In genomic region chr2:65070856-65071255, GRCh38 we compare ENCODE assay signal across 8 cellular contexts. TPM values are rescaled to one million over a fixed set of nuclear protein-coding genes. Genes with fewer than 3 reads are reported as not detected.
DNase-seq lines count a peak whose midpoint lies in the region; ATAC-seq and TF ChIP-seq lines count a peak whose summit lies in the region.

No MANE protein-coding gene starts in this region.

- H3K4me3 ChIP-seq in left ventricle myocardium inferior: no peak overlapping the region
- no peak overlapping the region for H3K4me3 ChIP-seq in transverse colon
- H3K4me3 ChIP-seq in mesendoderm (ENCODE audit: low read length): no peak overlapping the region

- no peak overlapping the region for H2BK15ac ChIP-seq in mesendoderm (replicated peaks; ENCODE audit: low read depth)

- H3K27me3 Mint-ChIP-seq in activated naive CD8-positive, alpha-beta T cell treated with anti-CD3 and anti-CD28 coated beads for 36 hours: no peaks in the 10 kb centered on the region

- H2BK120ac ChIP-seq in mesendoderm (ENCODE audit: low read depth, low read length): no peak overlapping the region

- H3K4me1 ChIP-seq in left ventricle myocardium inferior (peaks cover 93% of the 10 kb centered on the region), transverse colon (peaks cover 22 to 49% (median 24%) of the 10 kb centered on the region in 4 donors), mesendoderm (ENCODE audit: control insufficient read depth, low read depth, low read length) (no peaks in the 10 kb centered on the region)

- 83% methylated on average over 6 of the region's 6 CpGs; no CpG with 5 or more reads in 1 of the 2 donors for WGBS in transverse colon (ENCODE audit: low coverage in 1 of 2), 2 donors
- WGBS in mesendoderm (ENCODE audit: extremely low coverage, insufficient coverage, low lambda C conversion rate): no CpG with 5 or more reads among the region's 6 CpGs

- TF ChIP-seq CTCF in left ventricle myocardium inferior (IDR thresholded peaks at IDR 0.05; ENCODE audit: borderline replicate concordance) (no peak), transverse colon (IDR thresholded peaks at IDR 0.05) (no peak)

- no peak overlapping the region for H4K8ac ChIP-seq in mesendoderm (ENCODE audit: low read depth, low read length)

- no peak overlapping the region for H2AK5ac ChIP-seq in mesendoderm (ENCODE audit: low read length)

- no peak overlapping the region for H3K9ac ChIP-seq in mesendoderm (ENCODE audit: low read length)

- peaks cover 2% of the 10 kb centered on the region for H3K79me2 ChIP-seq in mesendoderm (ENCODE audit: control insufficient read depth, insufficient read depth, low read length)

- no peak overlapping the region for H3K4ac ChIP-seq in mesendoderm (ENCODE audit: low read depth, low read length)

- no peak overlapping the region for H2BK5ac ChIP-seq in mesendoderm (ENCODE audit: low read length)

- peaks cover 24% of the 10 kb centered on the region for H3K4me1 Mint-ChIP-seq in activated naive CD8-positive, alpha-beta T cell treated with anti-CD3 and anti-CD28 coated beads for 36 hours

- no peaks in the 10 kb centered on the region for H3K27me3 ChIP-seq in left ventricle myocardium inferior (ENCODE audit: low read depth)
- no peaks in the 10 kb centered on the region for H3K27me3 ChIP-seq in transverse colon
- no peaks in the 10 kb centered on the region for H3K27me3 ChIP-seq in mesendoderm (ENCODE audit: insufficient read depth, low read length, poor library complexity)

- peaks cover 47% of the 10 kb centered on the region for H3K36me3 ChIP-seq in left ventricle myocardium inferior
- H3K36me3 ChIP-seq in transverse colon: peaks cover 0 to 4% (median 0%) of the 10 kb centered on the region in 4 donors
- H3K36me3 ChIP-seq in mesendoderm (ENCODE audit: control insufficient read depth, insufficient read depth, low read length): peaks cover 3% of the 10 kb centered on the region

- no peak overlapping the region for H3K56ac ChIP-seq in mesendoderm (ENCODE audit: low read length)

- H3K9me3 ChIP-seq in left ventricle myocardium inferior (replicated peaks) (no peaks in the 10 kb centered on the region), transverse colon (no peaks in the 10 kb centered on the region)

- peaks cover 2% of the 10 kb centered on the region for H3K36me3 Mint-ChIP-seq in activated naive CD8-positive, alpha-beta T cell treated with anti-CD3 and anti-CD28 coated beads for 36 hours

- intact Hi-C loops in left ventricle myocardium inferior (cut with micrococcal nuclease) (loop anchor here (5.0 kb wide), 1 partner anchor 56 kb away; no protein-coding TSS in a partner anchor), cardiac septum (cut with DNase I) (no loop called here), transverse colon (cut with DNase I; ENCODE audit: low total_unique reads) (no loop called here)

- peak overlapping the region; percentile 65 for H3K27ac ChIP-seq in left ventricle myocardium inferior (replicated peaks)
- peak overlapping the region; percentile 30 to 67 (median 49) for H3K27ac ChIP-seq in transverse colon
- H3K27ac ChIP-seq in mesendoderm (ENCODE audit: low read depth, low read length): no peak overlapping the region

- no peak for TF ChIP-seq EP300 in transverse colon (IDR thresholded peaks at IDR 0.05; ENCODE audit: low read depth)

- ATAC-seq in left lobe of liver: no peak

- no peak overlapping the region for H3K23ac ChIP-seq in mesendoderm (ENCODE audit: low read length)

- no peak for TF ChIP-seq POLR2A in transverse colon (IDR thresholded peaks at IDR 0.05)

- no peak overlapping the region for H3K4me3 Mint-ChIP-seq in activated naive CD8-positive, alpha-beta T cell treated with anti-CD3 and anti-CD28 coated beads for 36 hours

- peaks cover 5% of the 10 kb centered on the region for H3K79me1 ChIP-seq in mesendoderm (ENCODE audit: low read length)

- no peaks in the 10 kb centered on the region for H3K9me3 Mint-ChIP-seq in activated naive CD8-positive, alpha-beta T cell treated with anti-CD3 and anti-CD28 coated beads for 36 hours

- no peak for DNase-seq in left ventricle myocardium inferior
- DNase-seq in cardiac septum (ENCODE audit: low spot score): no peak
- no peak for DNase-seq in activated naive CD8-positive, alpha-beta T cell treated with anti-CD3 and anti-CD28 coated beads for 36 hours
- DNase-seq in left lobe of liver (ENCODE audit: low spot score): peak; percentile 34
- DNase-seq in transverse colon: no peak
- DNase-seq in NCI-H2196 (lab: John Stamatoyannopoulos, UW; ENCODE audit: unreplicated experiment): no peak
- no peak for DNase-seq in mesendoderm
- no peak for DNase-seq in GM03348 (ENCODE audit: low spot score)

- H3K4me2 ChIP-seq in mesendoderm (ENCODE audit: low read length): no peak overlapping the region

- in situ Hi-C loops in transverse colon (cut with MboI; ENCODE audit: low pct_ligation_motif_present in 1 of 4, low pct_unique_long_range_greater_than_20kb in 1 of 4, low sequenced_read_pairs in 3 of 4): loop anchor here in 3 of 4 donors (25.0 kb wide), 2 partner anchors 116 to 491 kb away; no protein-coding TSS in a partner anchor

- no peak overlapping the region for H4K5ac ChIP-seq in mesendoderm (ENCODE audit: low read length)

- peak overlapping the region; percentile 79 for H3K27ac Mint-ChIP-seq in activated naive CD8-positive, alpha-beta T cell treated with anti-CD3 and anti-CD28 coated beads for 36 hours

- no peak overlapping the region for H3K18ac ChIP-seq in mesendoderm (ENCODE audit: low read length)

RNA-seq across cellular contexts. Expression of gene CEP68, which starts 14.6 kb away (rescaled TPM):
- total RNA-seq in left ventricle myocardium inferior (20.2 TPM), cardiac septum (21.6 TPM), left lobe of liver (2.2 TPM), transverse colon (10 to 100 TPM; 11.6 to 32.2 (median 15.9) TPM)
- total RNA-seq in activated naive CD8-positive, alpha-beta T cell treated with anti-CD3 and anti-CD28 coated beads for 36 hours: 1 to 10 TPM; 4.0 TPM
- 9.3 TPM for polyA plus RNA-seq in mesendoderm (2013, experiment 1 of 2)
- 9.4 TPM for polyA plus RNA-seq in mesendoderm (2013, experiment 2 of 2)

RNA-seq across cellular contexts. Expression of gene RAB1A, which starts 59.0 kb away (rescaled TPM):
- total RNA-seq in left ventricle myocardium inferior (115 TPM), cardiac septum (106 TPM), left lobe of liver (62.3 TPM), transverse colon (10 to 100 TPM; 16.9 to 98.3 (median 55.0) TPM)
- total RNA-seq in activated naive CD8-positive, alpha-beta T cell treated with anti-CD3 and anti-CD28 coated beads for 36 hours: 10 to 100 TPM; 79.0 to 80.5 TPM
- 126 TPM for polyA plus RNA-seq in mesendoderm (2013, experiment 1 of 2)
- 121 TPM for polyA plus RNA-seq in mesendoderm (2013, experiment 2 of 2)
